In the genomic region with DNA sequence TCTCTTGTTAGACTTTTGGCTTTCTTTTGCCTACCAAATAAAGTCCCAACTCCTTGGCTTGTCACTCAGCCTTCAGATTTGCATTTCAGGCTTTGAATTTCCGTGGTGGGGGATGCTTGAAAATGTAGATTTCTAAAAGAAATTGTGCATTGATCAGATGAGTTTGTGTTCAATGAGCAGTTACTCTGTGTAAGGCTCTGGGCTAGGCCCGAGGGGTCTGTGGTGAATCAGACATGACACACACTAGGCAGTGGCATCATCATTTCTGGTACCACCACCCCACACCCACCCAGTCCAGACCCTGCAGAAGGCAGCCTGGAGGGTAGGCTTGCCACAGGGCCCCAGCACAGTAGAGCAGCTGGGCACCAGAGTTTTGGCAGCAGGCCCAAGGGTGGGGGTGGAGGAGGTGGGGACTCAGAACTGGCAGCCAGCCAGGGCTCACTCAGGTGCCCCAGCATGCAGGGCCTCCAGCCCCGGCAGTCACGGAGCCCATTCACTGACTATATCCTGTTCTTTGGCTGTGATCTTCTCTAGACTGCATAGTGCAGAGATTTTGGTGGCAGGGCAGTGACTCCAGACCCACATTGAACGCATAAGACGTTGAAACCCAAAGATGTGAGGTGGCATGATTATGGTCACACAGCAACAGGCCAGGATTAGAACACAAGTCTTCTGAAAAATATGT, we compare ENCODE assay signal across 1 cellular context.
TF ChIP-seq lines count a peak whose summit lies in the region.

No MANE protein-coding gene starts in this region.

TF ChIP-seq in GM23338, 12 proteins besides CTCF, POLR2A, EP300 and RAD21 (continued from another document):
- TF ChIP-seq, protein P1, sequence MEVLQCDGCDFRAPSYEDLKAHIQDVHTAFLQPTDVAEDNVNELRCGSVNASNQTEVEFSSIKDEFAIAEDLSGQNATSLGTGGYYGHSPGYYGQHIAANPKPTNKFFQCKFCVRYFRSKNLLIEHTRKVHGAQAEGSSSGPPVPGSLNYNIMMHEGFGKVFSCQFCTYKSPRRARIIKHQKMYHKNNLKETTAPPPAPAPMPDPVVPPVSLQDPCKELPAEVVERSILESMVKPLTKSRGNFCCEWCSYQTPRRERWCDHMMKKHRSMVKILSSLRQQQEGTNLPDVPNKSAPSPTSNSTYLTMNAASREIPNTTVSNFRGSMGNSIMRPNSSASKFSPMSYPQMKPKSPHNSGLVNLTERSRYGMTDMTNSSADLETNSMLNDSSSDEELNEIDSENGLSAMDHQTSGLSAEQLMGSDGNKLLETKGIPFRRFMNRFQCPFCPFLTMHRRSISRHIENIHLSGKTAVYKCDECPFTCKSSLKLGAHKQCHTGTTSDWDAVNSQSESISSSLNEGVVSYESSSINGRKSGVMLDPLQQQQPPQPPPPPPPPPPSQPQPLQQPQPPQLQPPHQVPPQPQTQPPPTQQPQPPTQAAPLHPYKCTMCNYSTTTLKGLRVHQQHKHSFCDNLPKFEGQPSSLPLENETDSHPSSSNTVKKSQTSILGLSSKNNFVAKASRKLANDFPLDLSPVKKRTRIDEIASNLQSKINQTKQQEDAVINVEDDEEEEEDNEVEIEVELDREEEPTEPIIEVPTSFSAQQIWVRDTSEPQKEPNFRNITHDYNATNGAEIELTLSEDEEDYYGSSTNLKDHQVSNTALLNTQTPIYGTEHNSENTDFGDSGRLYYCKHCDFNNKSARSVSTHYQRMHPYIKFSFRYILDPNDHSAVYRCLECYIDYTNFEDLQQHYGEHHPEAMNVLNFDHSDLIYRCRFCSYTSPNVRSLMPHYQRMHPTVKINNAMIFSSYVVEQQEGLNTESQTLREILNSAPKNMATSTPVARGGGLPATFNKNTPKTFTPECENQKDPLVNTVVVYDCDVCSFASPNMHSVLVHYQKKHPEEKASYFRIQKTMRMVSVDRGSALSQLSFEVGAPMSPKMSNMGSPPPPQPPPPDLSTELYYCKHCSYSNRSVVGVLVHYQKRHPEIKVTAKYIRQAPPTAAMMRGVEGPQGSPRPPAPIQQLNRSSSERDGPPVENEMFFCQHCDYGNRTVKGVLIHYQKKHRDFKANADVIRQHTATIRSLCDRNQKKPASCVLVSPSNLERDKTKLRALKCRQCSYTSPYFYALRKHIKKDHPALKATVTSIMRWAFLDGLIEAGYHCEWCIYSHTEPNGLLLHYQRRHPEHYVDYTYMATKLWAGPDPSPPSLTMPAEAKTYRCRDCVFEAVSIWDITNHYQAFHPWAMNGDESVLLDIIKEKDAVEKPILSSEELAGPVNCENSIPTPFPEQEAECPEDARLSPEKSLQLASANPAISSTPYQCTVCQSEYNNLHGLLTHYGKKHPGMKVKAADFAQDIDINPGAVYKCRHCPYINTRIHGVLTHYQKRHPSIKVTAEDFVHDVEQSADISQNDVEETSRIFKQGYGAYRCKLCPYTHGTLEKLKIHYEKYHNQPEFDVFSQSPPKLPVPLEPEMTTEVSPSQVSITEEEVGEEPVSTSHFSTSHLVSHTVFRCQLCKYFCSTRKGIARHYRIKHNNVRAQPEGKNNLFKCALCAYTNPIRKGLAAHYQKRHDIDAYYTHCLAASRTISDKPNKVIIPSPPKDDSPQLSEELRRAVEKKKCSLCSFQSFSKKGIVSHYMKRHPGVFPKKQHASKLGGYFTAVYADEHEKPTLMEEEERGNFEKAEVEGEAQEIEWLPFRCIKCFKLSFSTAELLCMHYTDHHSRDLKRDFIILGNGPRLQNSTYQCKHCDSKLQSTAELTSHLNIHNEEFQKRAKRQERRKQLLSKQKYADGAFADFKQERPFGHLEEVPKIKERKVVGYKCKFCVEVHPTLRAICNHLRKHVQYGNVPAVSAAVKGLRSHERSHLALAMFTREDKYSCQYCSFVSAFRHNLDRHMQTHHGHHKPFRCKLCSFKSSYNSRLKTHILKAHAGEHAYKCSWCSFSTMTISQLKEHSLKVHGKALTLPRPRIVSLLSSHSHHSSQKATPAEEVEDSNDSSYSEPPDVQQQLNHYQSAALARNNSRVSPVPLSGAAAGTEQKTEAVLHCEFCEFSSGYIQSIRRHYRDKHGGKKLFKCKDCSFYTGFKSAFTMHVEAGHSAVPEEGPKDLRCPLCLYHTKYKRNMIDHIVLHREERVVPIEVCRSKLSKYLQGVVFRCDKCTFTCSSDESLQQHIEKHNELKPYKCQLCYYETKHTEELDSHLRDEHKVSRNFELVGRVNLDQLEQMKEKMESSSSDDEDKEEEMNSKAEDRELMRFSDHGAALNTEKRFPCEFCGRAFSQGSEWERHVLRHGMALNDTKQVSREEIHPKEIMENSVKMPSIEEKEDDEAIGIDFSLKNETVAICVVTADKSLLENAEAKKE (CRISPR knock-in tag; IDR thresholded peaks at IDR 0.05) = no peak
TF ChIP-seq in GM23338: peak in this region for 0.
